ENCODE assay signal across 9 cellular contexts in genomic region chr6:39933669-39934059, GRCh38. TPM values are rescaled to one million over a fixed set of nuclear protein-coding genes. Genes with fewer than 3 reads are reported as not detected.
DNase-seq lines count a peak whose midpoint lies in the region; ATAC-seq and TF ChIP-seq lines count a peak whose summit lies in the region.
"Had no signal": no experiment of that assay in that cellular context is flagged by ENCODE, and none has a peak within 500 bp of the region (broad histone marks: within the 10 kb centered on the region; RNA-seq: fewer than 3 reads in every experiment).

No MANE protein-coding gene starts in this region.

- TF ChIP-seq CTCF in lung (IDR thresholded peaks at IDR 0.05; ENCODE audit: control extremely low read depth, extremely low read depth) (no peak), tibial nerve (IDR thresholded peaks at IDR 0.05) (no peak)

- no peak for TF ChIP-seq POLR2A in tibial nerve (IDR thresholded peaks at IDR 0.05)

- no peak for DNase-seq in activated CD4-positive, alpha-beta T cell treated with anti-CD3 and anti-CD28 coated beads, Interleukin-2, amount 10 ng/mL, durations not matched to agents 7 days and 5 days
- DNase-seq in activated CD4-positive, alpha-beta T cell treated with anti-CD3 and anti-CD28 coated beads for 48 hours = no peak
- DNase-seq in caudate nucleus (lab: John Stamatoyannopoulos, UW) = peak in 1 of 61 donors; percentile 31
- no peak for DNase-seq in lung (ENCODE audit: low spot score)
- no peak for DNase-seq in tibial nerve (ENCODE audit: low spot score in 2 of 2)
- DNase-seq in D341Med (ENCODE audit: low spot score) = no peak

- CTCF ChIA-PET in activated CD4-positive, alpha-beta T cell treated with anti-CD3 and anti-CD28 coated beads, Interleukin-2, amount 10 ng/mL, durations not matched to agents 7 days and 5 days (lab: Charles Lee) = no interaction called here

- peak overlapping the region; percentile 75 for H3K4me3 Mint-ChIP-seq in activated CD4-positive, alpha-beta T cell treated with anti-CD3 and anti-CD28 coated beads, Interleukin-2, amount 10 ng/mL, durations not matched to agents 7 days and 5 days

- no peaks in the 10 kb centered on the region for H3K9me3 Mint-ChIP-seq in activated CD4-positive, alpha-beta T cell treated with anti-CD3 and anti-CD28 coated beads, Interleukin-2, amount 10 ng/mL, durations not matched to agents 7 days and 5 days

- H3K4me1 ChIP-seq in lung (ENCODE audit: control insufficient read depth in 2 of 2, insufficient read depth in 2 of 2, low read length in 2 of 2) (peaks cover 16 to 29% of the 10 kb centered on the region in 2 donors), tibial nerve (peaks cover 0 to 58% (median 26%) of the 10 kb centered on the region in 4 donors)
- H3K4me1 ChIP-seq: BLaER1 treated with 17β-estradiol and CSF1 and Interleukin-3, amounts not matched to agents 10 nM and 100 nM had no signal

- no peaks in the 10 kb centered on the region for H3K36me3 Mint-ChIP-seq in activated CD4-positive, alpha-beta T cell treated with anti-CD3 and anti-CD28 coated beads, Interleukin-2, amount 10 ng/mL, durations not matched to agents 7 days and 5 days (ENCODE audit: low read depth)

- POLR2A ChIA-PET in activated CD4-positive, alpha-beta T cell treated with anti-CD3 and anti-CD28 coated beads, Interleukin-2, amount 10 ng/mL, durations not matched to agents 7 days and 5 days (lab: Charles Lee) = no interaction called here

- H3K27ac Mint-ChIP-seq in activated CD4-positive, alpha-beta T cell treated with anti-CD3 and anti-CD28 coated beads, Interleukin-2, amount 10 ng/mL, durations not matched to agents 7 days and 5 days = peak overlapping the region; percentile 55

- H3K4me1 Mint-ChIP-seq in activated CD4-positive, alpha-beta T cell treated with anti-CD3 and anti-CD28 coated beads, Interleukin-2, amount 10 ng/mL, durations not matched to agents 7 days and 5 days = peaks cover 7% of the 10 kb centered on the region

- H3K9me3 ChIP-seq in lung (ENCODE audit: control insufficient read depth in 2 of 2, insufficient read depth in 1 of 2, low read length in 1 of 2) (no peaks in the 10 kb centered on the region), tibial nerve (no peaks in the 10 kb centered on the region)

- H3K27me3 ChIP-seq in lung (ENCODE audit: control insufficient read depth, insufficient read depth) (no peaks in the 10 kb centered on the region), tibial nerve (no peaks in the 10 kb centered on the region)
- H3K27me3 ChIP-seq: BLaER1 treated with 17β-estradiol and CSF1 and Interleukin-3, amounts not matched to agents 10 nM and 100 nM had no signal

- ATAC-seq in lung (ENCODE audit: insufficient read depth, low FRiP score) (no peak), GM21423 (IDR thresholded peaks at IDR 0.05; ENCODE audit: unreplicated experiment) (no peak), GM21390 (IDR thresholded peaks at IDR 0.05; ENCODE audit: unreplicated experiment) (no peak)

- WGBS in lung, 2 donors = 36 to 37% methylated on average over 5 of the region's 5 CpGs
- 28 to 29% methylated on average over 5 of the region's 5 CpGs for WGBS in tibial nerve, 2 donors

- TF ChIP-seq EP300 in tibial nerve (IDR thresholded peaks at IDR 0.05) = no peak

- H3K36me3 ChIP-seq in lung (ENCODE audit: control insufficient read depth in 2 of 2, insufficient read depth in 2 of 2, low read length in 2 of 2) (no peaks in the 10 kb centered on the region), tibial nerve (no peaks in the 10 kb centered on the region)
- H3K36me3 ChIP-seq: BLaER1 treated with 17β-estradiol and CSF1 and Interleukin-3, amounts not matched to agents 10 nM and 100 nM had no signal

- peaks cover 5% of the 10 kb centered on the region for H3K27me3 Mint-ChIP-seq in activated CD4-positive, alpha-beta T cell treated with anti-CD3 and anti-CD28 coated beads, Interleukin-2, amount 10 ng/mL, durations not matched to agents 7 days and 5 days

- H3K27ac ChIP-seq in caudate nucleus (ENCODE audit: low read depth, low read length) (peak overlapping the region; percentile 77), lung (ENCODE audit: low read depth in 1 of 2, low read length in 1 of 2) (peak overlapping the region; percentile 85 to 95), tibial nerve (peak overlapping the region; percentile 77 to 97 (median 88))
- H3K27ac ChIP-seq: BLaER1 treated with 17β-estradiol and CSF1 and Interleukin-3, amounts not matched to agents 10 nM and 100 nM had no signal

- H3K4me3 ChIP-seq in lung (peak overlapping the region; percentile 81), tibial nerve (peak overlapping the region; percentile 54 to 94 (median 68))
- H3K4me3 ChIP-seq: BLaER1 treated with 17β-estradiol and CSF1 and Interleukin-3, amounts not matched to agents 10 nM and 100 nM had no signal

RNA-seq across cellular contexts. Expression of gene MOCS1, which starts 0.6 kb away (rescaled TPM):
- total RNA-seq in activated CD4-positive, alpha-beta T cell treated with anti-CD3 and anti-CD28 coated beads, Interleukin-2, amount 10 ng/mL, durations not matched to agents 7 days and 5 days = 1 to 10 TPM; 1.7 to 1.8 TPM
- total RNA-seq in lung (10 to 100 TPM; 19.5 to 23.0 TPM), tibial nerve (100 to 1,000 TPM in 1 of 4 donors, 10 to 100 TPM in 3; 56.7 to 103 (median 71.0) TPM)
- 10 to 100 TPM; 10.3 to 18.8 TPM for polyA plus RNA-seq in lung

Comparison
In these comparisons a context has a peak if more than half of its experiments do, and no peak if none do; other contexts are left out.
1. RNA of gene MOCS1, which starts 0.6 kb away (total RNA-seq): 56.7 to 103 TPM in tibial nerve and 19.5 to 23.0 TPM in lung; 1.7 to 1.8 TPM in activated CD4-positive, alpha-beta T cell treated with anti-CD3 and anti-CD28 coated beads, Interleukin-2, amount 10 ng/mL, durations not matched to agents 7 days and 5 days; every median in the first group is over 4 times any median in the second.
2. Peak in every context shown above with its lines, with median percentiles within 50 percentile points of each other: H3K27ac ChIP-seq.